12 cellular contexts compared by ENCODE assay signal in the genomic region with DNA sequence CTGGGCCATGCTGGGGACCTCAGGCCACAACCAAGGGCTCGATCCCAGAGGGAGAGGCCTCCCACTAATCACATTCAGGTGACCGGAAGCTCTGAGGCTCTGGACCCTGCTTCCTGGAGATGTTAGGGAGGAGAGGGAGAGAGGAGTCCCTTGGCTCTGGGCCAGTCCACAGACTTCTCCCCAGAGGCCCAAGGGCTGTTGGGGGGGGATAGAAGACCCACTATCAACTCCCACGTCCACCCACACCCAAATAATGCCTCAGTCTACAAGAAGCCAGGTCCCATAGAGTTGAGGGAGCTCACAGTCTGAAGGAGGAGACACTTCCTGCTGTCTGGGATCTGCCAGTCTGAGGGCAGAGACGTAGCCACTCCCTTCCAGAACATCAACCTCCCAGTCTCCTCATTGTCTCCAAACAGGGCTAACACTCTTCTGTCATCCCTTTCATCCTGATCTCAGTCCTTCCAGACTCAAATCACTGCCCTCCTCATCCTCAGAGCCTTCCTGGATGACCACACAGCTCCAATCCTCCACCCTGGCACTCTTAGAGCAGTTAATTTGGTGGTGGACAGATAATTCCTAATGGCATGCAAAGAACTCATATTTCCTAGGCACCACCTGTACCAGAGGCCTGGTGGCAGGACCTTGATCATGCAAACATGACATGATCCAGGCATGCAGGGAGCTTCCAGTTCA.
A peak's percentile ranks its signal among the peaks of the same experiment; 100 is the strongest.
DNase-seq lines count a peak whose midpoint lies in the region; ATAC-seq and TF ChIP-seq lines count a peak whose summit lies in the region.
"Had no signal": no experiment of that assay in that cellular context is flagged by ENCODE, and none has a peak within 500 bp of the region (broad histone marks: within the 10 kb centered on the region; RNA-seq: fewer than 3 reads in every experiment).

No MANE protein-coding gene starts in this region.

- H3K9ac ChIP-seq in BLaER1 (no peak overlapping the region), fibroblast of lung (ENCODE audit: insufficient read depth, low read length) (peak overlapping the region; percentile 1), rectal smooth muscle tissue (ENCODE audit: low read length) (no peak overlapping the region)

- H3K9me3 ChIP-seq in BLaER1 (peaks cover 14% of the 10 kb centered on the region), fibroblast of lung (ENCODE audit: control insufficient read depth, insufficient read depth, low read depth, low read length) (no peaks in the 10 kb centered on the region), T-helper 17 cell (ENCODE audit: control insufficient read depth, low read length, poor library complexity, severe bottlenecking) (no peaks in the 10 kb centered on the region)
- H3K9me3 ChIP-seq: suprapubic skin had no signal

- H3K27me3 ChIP-seq in BLaER1 (no peaks in the 10 kb centered on the region), fibroblast of lung (ENCODE audit: control insufficient read depth, insufficient read depth, low read length) (no peaks in the 10 kb centered on the region), rectal smooth muscle tissue (ENCODE audit: control insufficient read depth, insufficient read depth, low read length) (no peaks in the 10 kb centered on the region)
- H3K27me3 ChIP-seq: suprapubic skin had no signal

- H3K27me3 Mint-ChIP-seq in T-helper 17 cell = peaks cover 8% of the 10 kb centered on the region

- peaks cover 3% of the 10 kb centered on the region for H3K36me3 Mint-ChIP-seq in T-helper 17 cell (ENCODE audit: low read depth)
- H3K36me3 Mint-ChIP-seq: CD8-positive, alpha-beta T cell had no signal

- no peaks in the 10 kb centered on the region for H3K79me2 ChIP-seq in fibroblast of lung (ENCODE audit: control insufficient read depth, insufficient read depth, low read length)

- H3K4me1 ChIP-seq in BLaER1 (peaks cover 59% of the 10 kb centered on the region), fibroblast of lung (ENCODE audit: control insufficient read depth, extremely low read depth, insufficient read depth, low read length) (peaks cover 80% of the 10 kb centered on the region), rectal smooth muscle tissue (ENCODE audit: control insufficient read depth, insufficient read depth, low read length) (peaks cover 23% of the 10 kb centered on the region)

- peak; percentile 81 for DNase-seq in RPMI7951 (ENCODE audit: low read depth)
- DNase-seq in fibroblast of lung (ENCODE audit: low read depth in 2 of 2) = no peak
- no peak for DNase-seq in T-helper 17 cell
- DNase-seq in GM19238 (ENCODE audit: insufficient read length, low spot score) = no peak
- DNase-seq in activated T-cell treated with anti-CD3 and anti-CD28 coated beads, Interleukin-2, amount 50 U/mL, for 48 hours = no peak
- DNase-seq: CD8-positive, alpha-beta T cell; Kasumi-1 had no signal

- H3K36me3 ChIP-seq in BLaER1 = peaks cover 5% of the 10 kb centered on the region; the same call in 1 of the 2 replicates
- no peaks in the 10 kb centered on the region for H3K36me3 ChIP-seq in fibroblast of lung (ENCODE audit: control insufficient read depth, insufficient read depth, low read length)
- H3K36me3 ChIP-seq in rectal smooth muscle tissue (ENCODE audit: control insufficient read depth, insufficient read depth, low read length) = no peaks in the 10 kb centered on the region
- H3K36me3 ChIP-seq: suprapubic skin had no signal

- no peak overlapping the region for H3K4me3 Mint-ChIP-seq in T-helper 17 cell
- H3K4me3 Mint-ChIP-seq: CD8-positive, alpha-beta T cell had no signal

- ATAC-seq in T-helper 17 cell (no peak), HG02571 (IDR thresholded peaks at IDR 0.05; ENCODE audit: unreplicated experiment) (no peak)
- ATAC-seq: CD8-positive, alpha-beta T cell had no signal

- no peak overlapping the region for H3K27ac Mint-ChIP-seq in T-helper 17 cell
- H3K27ac Mint-ChIP-seq: CD8-positive, alpha-beta T cell had no signal

- no peaks in the 10 kb centered on the region for H4K20me1 ChIP-seq in BLaER1
- no peaks in the 10 kb centered on the region for H4K20me1 ChIP-seq in fibroblast of lung (ENCODE audit: control insufficient read depth, extremely low read depth, insufficient read depth, low read length)

- H3K27ac ChIP-seq in BLaER1 = peak overlapping the region; percentile 44; the same call in 1 of the 2 replicates
- peak overlapping the region; percentile 96 for H3K27ac ChIP-seq in fibroblast of lung (ENCODE audit: insufficient read depth, low read length)
- peak overlapping the region; percentile 44 for H3K27ac ChIP-seq in rectal smooth muscle tissue (ENCODE audit: low read depth, low read length)
- H3K27ac ChIP-seq: suprapubic skin, VCaP had no signal

- H2AFZ ChIP-seq in fibroblast of lung (ENCODE audit: low read length) = no peak overlapping the region

- H3K4me2 ChIP-seq in BLaER1 (peak overlapping the region; percentile 80), fibroblast of lung (ENCODE audit: extremely low read depth, insufficient read depth, low read length) (no peak overlapping the region)

- H3K4me3 ChIP-seq in BLaER1 (no peak overlapping the region), fibroblast of lung (replicated peaks in 1 of 4; ENCODE audit: control extremely low read depth in 1 of 4, insufficient read depth in 1 of 4, low read depth in 3 of 4, low read length in 4 of 4) (no peak overlapping the region), rectal smooth muscle tissue (ENCODE audit: low read length) (no peak overlapping the region)
- H3K4me3 ChIP-seq: suprapubic skin had no signal

- no peaks in the 10 kb centered on the region for H3K4me1 Mint-ChIP-seq in T-helper 17 cell

- TF ChIP-seq CTCF in fibroblast of lung (conservative IDR thresholded peaks at IDR 0.05 in 1 of 2, IDR thresholded peaks at IDR 0.05 in 1 of 2; ENCODE audit: low read depth in 1 of 2, low read length in 2 of 2) = no peak

Comparison
In these comparisons a context has a peak if more than half of its experiments do, and no peak if none do; other contexts are left out.
1. H3K27ac ChIP-seq: peak in every context shown above with its lines; median percentile 96 in fibroblast of lung; 44 in BLaER1; 44 in rectal smooth muscle tissue.